ENCODE assay signal across 1 cellular context in genomic region chr7:130490287-130490686, GRCh38.
A peak's percentile ranks its signal among the peaks of the same experiment; 100 is the strongest.
TF ChIP-seq lines count a peak whose summit lies in the region.

No MANE protein-coding gene starts in this region.

TF ChIP-seq in H1, 55 proteins besides CTCF, POLR2A, EP300 and RAD21:
- no peak for TF ChIP-seq HDAC6 (IDR thresholded peaks at IDR 0.05; ENCODE audit: low read depth, low read length)
- TF ChIP-seq MAFK (IDR thresholded peaks at IDR 0.05; ENCODE audit: low read depth, low read length), result no peak
- no peak for TF ChIP-seq NANOG (IDR thresholded peaks at IDR 0.05; ENCODE audit: insufficient read depth, low read depth, low read length, poor library complexity, severe bottlenecking)
- TF ChIP-seq, protein P1, sequence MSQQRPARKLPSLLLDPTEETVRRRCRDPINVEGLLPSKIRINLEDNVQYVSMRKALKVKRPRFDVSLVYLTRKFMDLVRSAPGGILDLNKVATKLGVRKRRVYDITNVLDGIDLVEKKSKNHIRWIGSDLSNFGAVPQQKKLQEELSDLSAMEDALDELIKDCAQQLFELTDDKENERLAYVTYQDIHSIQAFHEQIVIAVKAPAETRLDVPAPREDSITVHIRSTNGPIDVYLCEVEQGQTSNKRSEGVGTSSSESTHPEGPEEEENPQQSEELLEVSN (IDR thresholded peaks at IDR 0.05), result no peak
- TF ChIP-seq BACH1 (IDR thresholded peaks at IDR 0.05; ENCODE audit: low read length), result no peak
- TF ChIP-seq, protein P2, sequence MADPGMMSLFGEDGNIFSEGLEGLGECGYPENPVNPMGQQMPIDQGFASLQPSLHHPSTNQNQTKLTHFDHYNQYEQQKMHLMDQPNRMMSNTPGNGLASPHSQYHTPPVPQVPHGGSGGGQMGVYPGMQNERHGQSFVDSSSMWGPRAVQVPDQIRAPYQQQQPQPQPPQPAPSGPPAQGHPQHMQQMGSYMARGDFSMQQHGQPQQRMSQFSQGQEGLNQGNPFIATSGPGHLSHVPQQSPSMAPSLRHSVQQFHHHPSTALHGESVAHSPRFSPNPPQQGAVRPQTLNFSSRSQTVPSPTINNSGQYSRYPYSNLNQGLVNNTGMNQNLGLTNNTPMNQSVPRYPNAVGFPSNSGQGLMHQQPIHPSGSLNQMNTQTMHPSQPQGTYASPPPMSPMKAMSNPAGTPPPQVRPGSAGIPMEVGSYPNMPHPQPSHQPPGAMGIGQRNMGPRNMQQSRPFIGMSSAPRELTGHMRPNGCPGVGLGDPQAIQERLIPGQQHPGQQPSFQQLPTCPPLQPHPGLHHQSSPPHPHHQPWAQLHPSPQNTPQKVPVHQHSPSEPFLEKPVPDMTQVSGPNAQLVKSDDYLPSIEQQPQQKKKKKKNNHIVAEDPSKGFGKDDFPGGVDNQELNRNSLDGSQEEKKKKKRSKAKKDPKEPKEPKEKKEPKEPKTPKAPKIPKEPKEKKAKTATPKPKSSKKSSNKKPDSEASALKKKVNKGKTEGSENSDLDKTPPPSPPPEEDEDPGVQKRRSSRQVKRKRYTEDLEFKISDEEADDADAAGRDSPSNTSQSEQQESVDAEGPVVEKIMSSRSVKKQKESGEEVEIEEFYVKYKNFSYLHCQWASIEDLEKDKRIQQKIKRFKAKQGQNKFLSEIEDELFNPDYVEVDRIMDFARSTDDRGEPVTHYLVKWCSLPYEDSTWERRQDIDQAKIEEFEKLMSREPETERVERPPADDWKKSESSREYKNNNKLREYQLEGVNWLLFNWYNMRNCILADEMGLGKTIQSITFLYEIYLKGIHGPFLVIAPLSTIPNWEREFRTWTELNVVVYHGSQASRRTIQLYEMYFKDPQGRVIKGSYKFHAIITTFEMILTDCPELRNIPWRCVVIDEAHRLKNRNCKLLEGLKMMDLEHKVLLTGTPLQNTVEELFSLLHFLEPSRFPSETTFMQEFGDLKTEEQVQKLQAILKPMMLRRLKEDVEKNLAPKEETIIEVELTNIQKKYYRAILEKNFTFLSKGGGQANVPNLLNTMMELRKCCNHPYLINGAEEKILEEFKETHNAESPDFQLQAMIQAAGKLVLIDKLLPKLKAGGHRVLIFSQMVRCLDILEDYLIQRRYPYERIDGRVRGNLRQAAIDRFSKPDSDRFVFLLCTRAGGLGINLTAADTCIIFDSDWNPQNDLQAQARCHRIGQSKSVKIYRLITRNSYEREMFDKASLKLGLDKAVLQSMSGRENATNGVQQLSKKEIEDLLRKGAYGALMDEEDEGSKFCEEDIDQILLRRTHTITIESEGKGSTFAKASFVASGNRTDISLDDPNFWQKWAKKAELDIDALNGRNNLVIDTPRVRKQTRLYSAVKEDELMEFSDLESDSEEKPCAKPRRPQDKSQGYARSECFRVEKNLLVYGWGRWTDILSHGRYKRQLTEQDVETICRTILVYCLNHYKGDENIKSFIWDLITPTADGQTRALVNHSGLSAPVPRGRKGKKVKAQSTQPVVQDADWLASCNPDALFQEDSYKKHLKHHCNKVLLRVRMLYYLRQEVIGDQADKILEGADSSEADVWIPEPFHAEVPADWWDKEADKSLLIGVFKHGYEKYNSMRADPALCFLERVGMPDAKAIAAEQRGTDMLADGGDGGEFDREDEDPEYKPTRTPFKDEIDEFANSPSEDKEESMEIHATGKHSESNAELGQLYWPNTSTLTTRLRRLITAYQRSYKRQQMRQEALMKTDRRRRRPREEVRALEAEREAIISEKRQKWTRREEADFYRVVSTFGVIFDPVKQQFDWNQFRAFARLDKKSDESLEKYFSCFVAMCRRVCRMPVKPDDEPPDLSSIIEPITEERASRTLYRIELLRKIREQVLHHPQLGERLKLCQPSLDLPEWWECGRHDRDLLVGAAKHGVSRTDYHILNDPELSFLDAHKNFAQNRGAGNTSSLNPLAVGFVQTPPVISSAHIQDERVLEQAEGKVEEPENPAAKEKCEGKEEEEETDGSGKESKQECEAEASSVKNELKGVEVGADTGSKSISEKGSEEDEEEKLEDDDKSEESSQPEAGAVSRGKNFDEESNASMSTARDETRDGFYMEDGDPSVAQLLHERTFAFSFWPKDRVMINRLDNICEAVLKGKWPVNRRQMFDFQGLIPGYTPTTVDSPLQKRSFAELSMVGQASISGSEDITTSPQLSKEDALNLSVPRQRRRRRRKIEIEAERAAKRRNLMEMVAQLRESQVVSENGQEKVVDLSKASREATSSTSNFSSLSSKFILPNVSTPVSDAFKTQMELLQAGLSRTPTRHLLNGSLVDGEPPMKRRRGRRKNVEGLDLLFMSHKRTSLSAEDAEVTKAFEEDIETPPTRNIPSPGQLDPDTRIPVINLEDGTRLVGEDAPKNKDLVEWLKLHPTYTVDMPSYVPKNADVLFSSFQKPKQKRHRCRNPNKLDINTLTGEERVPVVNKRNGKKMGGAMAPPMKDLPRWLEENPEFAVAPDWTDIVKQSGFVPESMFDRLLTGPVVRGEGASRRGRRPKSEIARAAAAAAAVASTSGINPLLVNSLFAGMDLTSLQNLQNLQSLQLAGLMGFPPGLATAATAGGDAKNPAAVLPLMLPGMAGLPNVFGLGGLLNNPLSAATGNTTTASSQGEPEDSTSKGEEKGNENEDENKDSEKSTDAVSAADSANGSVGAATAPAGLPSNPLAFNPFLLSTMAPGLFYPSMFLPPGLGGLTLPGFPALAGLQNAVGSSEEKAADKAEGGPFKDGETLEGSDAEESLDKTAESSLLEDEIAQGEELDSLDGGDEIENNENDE (IDR thresholded peaks at IDR 0.05; ENCODE audit: insufficient replicate concordance, low read length), result no peak
- TF ChIP-seq TAF1 (IDR thresholded peaks at IDR 0.05; ENCODE audit: low read depth, low read length), result peak; percentile 44; the same call in 1 of the 2 replicates
- TF ChIP-seq CHD1 (IDR thresholded peaks at IDR 0.05; ENCODE audit: low read depth, low read length), result no peak
- no peak for TF ChIP-seq PHF8 (conservative IDR thresholded peaks at IDR 0.05; ENCODE audit: low read depth, low read length)
- no peak for TF ChIP-seq CBX8 (IDR thresholded peaks at IDR 0.05; ENCODE audit: borderline replicate concordance, low read depth, low read length)
- TF ChIP-seq, protein P3, sequence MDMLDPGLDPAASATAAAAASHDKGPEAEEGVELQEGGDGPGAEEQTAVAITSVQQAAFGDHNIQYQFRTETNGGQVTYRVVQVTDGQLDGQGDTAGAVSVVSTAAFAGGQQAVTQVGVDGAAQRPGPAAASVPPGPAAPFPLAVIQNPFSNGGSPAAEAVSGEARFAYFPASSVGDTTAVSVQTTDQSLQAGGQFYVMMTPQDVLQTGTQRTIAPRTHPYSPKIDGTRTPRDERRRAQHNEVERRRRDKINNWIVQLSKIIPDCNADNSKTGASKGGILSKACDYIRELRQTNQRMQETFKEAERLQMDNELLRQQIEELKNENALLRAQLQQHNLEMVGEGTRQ (IDR thresholded peaks at IDR 0.05; ENCODE audit: low read length), result no peak
- no peak for TF ChIP-seq RBBP5 (IDR thresholded peaks at IDR 0.05; ENCODE audit: borderline replicate concordance, low read depth, low read length)
- TF ChIP-seq CBX5 (IDR thresholded peaks at IDR 0.05; ENCODE audit: low read depth, low read length), result no peak
- TF ChIP-seq, protein P4, sequence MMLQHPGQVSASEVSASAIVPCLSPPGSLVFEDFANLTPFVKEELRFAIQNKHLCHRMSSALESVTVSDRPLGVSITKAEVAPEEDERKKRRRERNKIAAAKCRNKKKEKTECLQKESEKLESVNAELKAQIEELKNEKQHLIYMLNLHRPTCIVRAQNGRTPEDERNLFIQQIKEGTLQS (IDR thresholded peaks at IDR 0.05; ENCODE audit: insufficient read depth, low read depth, low read length), result no peak
- no peak for TF ChIP-seq KDM5A (IDR thresholded peaks at IDR 0.05; ENCODE audit: low read length)
- TF ChIP-seq TEAD4 (IDR thresholded peaks at IDR 0.05; ENCODE audit: low read depth, low read length), result peak; percentile 66; the same call in 1 of the 2 replicates
- TF ChIP-seq, protein P5, sequence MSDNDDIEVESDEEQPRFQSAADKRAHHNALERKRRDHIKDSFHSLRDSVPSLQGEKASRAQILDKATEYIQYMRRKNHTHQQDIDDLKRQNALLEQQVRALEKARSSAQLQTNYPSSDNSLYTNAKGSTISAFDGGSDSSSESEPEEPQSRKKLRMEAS (IDR thresholded peaks at IDR 0.05), result peak; percentile 64
- TF ChIP-seq FOSL1 (IDR thresholded peaks at IDR 0.05; ENCODE audit: insufficient read depth, low read depth, low read length), result no peak
- TF ChIP-seq EZH2 (IDR thresholded peaks at IDR 0.05; ENCODE audit: low read depth, low read length, severe bottlenecking), result no peak
- TF ChIP-seq TCF12 (IDR thresholded peaks at IDR 0.05; ENCODE audit: low read depth, low read length), result no peak
- TF ChIP-seq CHD2 (IDR thresholded peaks at IDR 0.05; ENCODE audit: low read length), result no peak
- no peak for TF ChIP-seq BCL11A (IDR thresholded peaks at IDR 0.05; ENCODE audit: low read depth in 2 of 2, low read length in 2 of 2)
- no peak for TF ChIP-seq TAF7 (optimal IDR thresholded peaks at IDR 0.05; ENCODE audit: borderline replicate concordance, low read depth, low read length)
- no peak for TF ChIP-seq KDM4A (IDR thresholded peaks at IDR 0.05; ENCODE audit: low read depth, low read length, severe bottlenecking)
- TF ChIP-seq CTBP2 (IDR thresholded peaks at IDR 0.05; ENCODE audit: borderline replicate concordance, insufficient read depth, insufficient read length, low read length), result no peak
- TF ChIP-seq EGR1 (IDR thresholded peaks at IDR 0.05; ENCODE audit: borderline replicate concordance, low read depth, low read length), result no peak
